In the genomic region with DNA sequence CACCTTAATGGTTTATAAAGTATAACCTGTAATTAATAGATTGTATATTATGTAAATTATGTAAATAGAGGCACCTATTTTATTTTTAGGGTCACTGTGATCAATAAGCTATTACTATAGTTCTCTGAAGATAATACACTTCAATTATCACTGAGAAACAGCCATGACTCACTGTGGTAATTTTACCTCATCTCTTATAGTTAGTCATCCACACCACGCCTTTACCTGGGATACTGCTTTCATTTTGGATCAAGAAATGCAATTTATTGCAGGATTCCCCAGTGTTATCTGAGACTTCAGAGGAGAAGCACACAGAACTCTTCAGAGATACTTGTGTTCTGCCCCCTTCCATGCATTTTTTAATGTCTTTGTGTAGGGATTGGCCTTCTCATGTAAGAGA, we compare ENCODE assay signal across 28 cellular contexts.
A peak's percentile ranks its signal among the peaks of the same experiment; 100 is the strongest.
DNase-seq lines count a peak whose midpoint lies in the region; ATAC-seq, FAIRE-seq and TF ChIP-seq lines count a peak whose summit lies in the region.
"Had no signal": no experiment of that assay in that cellular context is flagged by ENCODE, and none has a peak within 500 bp of the region (broad histone marks: within the 10 kb centered on the region; RNA-seq: fewer than 3 reads in every experiment).

No MANE protein-coding gene starts in this region.

- no peak overlapping the region for H3K4me3 ChIP-seq in keratinocyte (ENCODE audit: control insufficient read depth in 2 of 3, extremely low read depth in 1 of 3, insufficient read depth in 2 of 3, low read depth in 1 of 3, low read length in 3 of 3)
- H3K4me3 ChIP-seq: A549; BLaER1 treated with 17β-estradiol and CSF1 and Interleukin-3, amounts not matched to agents 10 nM and 100 nM; GM12878; HAP-1; SK-N-MC had no signal

- no peaks in the 10 kb centered on the region for H3K4me1 ChIP-seq in keratinocyte (ENCODE audit: control insufficient read depth, extremely low read depth, insufficient read depth, low read length)
- H3K4me1 ChIP-seq: A549; BLaER1 treated with 17β-estradiol and CSF1 and Interleukin-3, amounts not matched to agents 10 nM and 100 nM; HAP-1 had no signal

- no peak for ATAC-seq in GM19023 (IDR thresholded peaks at IDR 0.05; ENCODE audit: unreplicated experiment)
- ATAC-seq: A549, GM12878 had no signal

- TF ChIP-seq CTCF in keratinocyte (optimal IDR thresholded peaks at IDR 0.05 in 1 of 3, IDR thresholded peaks at IDR 0.05 in 1 of 3, conservative IDR thresholded peaks at IDR 0.05 in 1 of 3; ENCODE audit: extremely low read depth in 1 of 3, insufficient read depth in 2 of 3, low read length in 3 of 3): no peak

- H3K9me1 ChIP-seq in keratinocyte (ENCODE audit: control insufficient read depth, extremely low read depth, insufficient read depth, low read length): no peaks in the 10 kb centered on the region

- FAIRE-seq in keratinocyte (lab: Jason Lieb, UNC) (peak; percentile 64), urothelium cell line (lab: Jason Lieb, UNC) (no peak)
- FAIRE-seq: A549, D721Med, GM12878 had no signal

- peak overlapping the region; percentile 1 for H3K4me2 ChIP-seq in keratinocyte (ENCODE audit: control insufficient read depth, extremely low read depth, insufficient read depth, low read depth, low read length)
- H3K4me2 ChIP-seq: A549; BLaER1 treated with 17β-estradiol and CSF1 and Interleukin-3, amounts not matched to agents 10 nM and 100 nM had no signal

- peak; percentile 10 for DNase-seq in NCI-H69 (lab: John Stamatoyannopoulos, UW)
- DNase-seq in SW480 (ENCODE audit: low spot score): peak; percentile 0
- no peak for DNase-seq in keratinocyte (ENCODE audit: low read depth, low spot score)
- peak; percentile 4 for DNase-seq in urothelium cell line (ENCODE audit: low spot score)
- DNase-seq in RPMI8226: no peak
- no peak for DNase-seq in activated gamma-delta T cell treated with Interleukin-2 at 50 U/mL for 16 hours
- DNase-seq: AML-193; CD4-positive, alpha-beta T cell; EL; GDM1; GOT3; MV-4-11; NCI-H1105; NCI-H1436 treated with DMSO at 0.1 percent for 48 hours; NCI-H187 treated with DMSO at 0.1 percent for 48 hours; NCI-H2171 treated with DMSO at 0.1 percent for 48 hours; NCI-H345; NCI-H524; NCI-H774; SIG-M5 had no signal

- H3K27ac ChIP-seq in keratinocyte (ENCODE audit: control insufficient read depth, insufficient read depth, low read length): no peak overlapping the region
- H3K27ac ChIP-seq: A549; BLaER1 treated with 17β-estradiol and CSF1 and Interleukin-3, amounts not matched to agents 10 nM and 100 nM; HL-60; SK-N-MC had no signal

- dilution Hi-C loops in keratinocyte (cut with MboI; ENCODE audit: extremely low pct_ligation_motif_present, low sequenced_read_pairs): no loop called here

- H2AFZ ChIP-seq in keratinocyte (ENCODE audit: control insufficient read depth, low read length): no peak overlapping the region

- H3K36me3 ChIP-seq in keratinocyte (ENCODE audit: control insufficient read depth in 2 of 2, extremely low read depth in 1 of 2, insufficient read depth in 2 of 2, low read length in 2 of 2): no peaks in the 10 kb centered on the region
- H3K36me3 ChIP-seq: BLaER1 treated with 17β-estradiol and CSF1 and Interleukin-3, amounts not matched to agents 10 nM and 100 nM; HAP-1 had no signal

- H4K20me1 ChIP-seq in keratinocyte (ENCODE audit: control insufficient read depth, extremely low read depth, insufficient read depth, low read length): no peaks in the 10 kb centered on the region
- H4K20me1 ChIP-seq: BLaER1 treated with 17β-estradiol and CSF1 and Interleukin-3, amounts not matched to agents 10 nM and 100 nM had no signal

- H3K27me3 ChIP-seq in keratinocyte (ENCODE audit: control insufficient read depth, extremely low read depth, insufficient read depth, low read length): no peaks in the 10 kb centered on the region
- H3K27me3 ChIP-seq: BLaER1 treated with 17β-estradiol and CSF1 and Interleukin-3, amounts not matched to agents 10 nM and 100 nM had no signal

- H3K79me2 ChIP-seq in keratinocyte (ENCODE audit: control insufficient read depth, insufficient read depth, low read length): no peaks in the 10 kb centered on the region

- H3K9me3 ChIP-seq in keratinocyte (ENCODE audit: control insufficient read depth, low read depth, low read length): no peaks in the 10 kb centered on the region
- H3K9me3 ChIP-seq: A549; BLaER1 treated with 17β-estradiol and CSF1 and Interleukin-3, amounts not matched to agents 10 nM and 100 nM; HAP-1 had no signal

- no peak overlapping the region for H3K9ac ChIP-seq in keratinocyte (ENCODE audit: control insufficient read depth, extremely low read depth, insufficient read depth, low read length)
- H3K9ac ChIP-seq: BLaER1 treated with 17β-estradiol and CSF1 and Interleukin-3, amounts not matched to agents 10 nM and 100 nM had no signal

Comparison
In these comparisons a context has a peak if more than half of its experiments do, and no peak if none do; other contexts are left out.
1. DNase-seq: peak in NCI-H69 (single experiment), SW480 (single experiment) and urothelium cell line (single experiment); none in keratinocyte (single experiment), RPMI8226 (single experiment) and activated gamma-delta T cell treated with Interleukin-2 at 50 U/mL for 16 hours (single experiment).